ENCODE assay signal across 16 cellular contexts in the genomic region with DNA sequence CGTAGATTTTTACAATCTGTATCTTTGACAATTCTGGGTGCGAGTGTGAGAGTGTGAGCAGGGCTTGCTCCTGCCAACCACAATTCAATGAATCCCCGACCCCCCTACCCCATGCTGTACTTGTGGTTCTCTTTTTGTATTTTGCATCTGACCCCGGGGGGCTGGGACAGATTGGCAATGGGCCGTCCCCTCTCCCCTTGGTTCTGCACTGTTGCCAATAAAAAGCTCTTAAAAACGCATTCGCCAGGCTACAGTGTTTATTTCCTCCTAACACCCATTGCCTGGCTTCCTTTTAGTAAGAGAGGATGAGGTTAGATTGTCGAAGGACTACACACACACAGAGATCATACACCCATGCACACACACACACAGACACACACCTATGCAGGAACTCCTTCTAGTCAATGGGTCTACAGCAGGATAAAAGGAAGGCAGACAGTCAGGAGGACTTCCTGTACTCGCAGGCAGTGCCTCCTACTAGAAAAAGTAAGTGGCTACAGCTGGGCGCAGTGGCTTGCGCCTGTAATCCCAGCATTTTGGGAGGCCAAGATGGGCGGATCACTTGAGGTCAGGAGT. TPM values are rescaled to one million over a fixed set of nuclear protein-coding genes. Genes with fewer than 3 reads are reported as not detected.
A peak's percentile ranks its signal among the peaks of the same experiment; 100 is the strongest.
DNase-seq lines count a peak whose midpoint lies in the region; ATAC-seq, FAIRE-seq and TF ChIP-seq lines count a peak whose summit lies in the region.
"Had no signal": no experiment of that assay in that cellular context is flagged by ENCODE, and none has a peak within 500 bp of the region (broad histone marks: within the 10 kb centered on the region; RNA-seq: fewer than 3 reads in every experiment).

No MANE protein-coding gene starts in this region.

- H3K4me3 ChIP-seq in bronchial epithelial cell (ENCODE audit: low read depth, low read length), result no peak overlapping the region
- H3K4me3 ChIP-seq: heart left ventricle had no signal

- no peak for FAIRE-seq in bronchial epithelial cell (lab: Jason Lieb, UNC)
- no peak for FAIRE-seq in D721Med (lab: Jason Lieb, UNC)
- FAIRE-seq: urothelium cell line had no signal

- H3K27me3 Mint-ChIP-seq in CD14-positive monocyte (ENCODE audit: low read depth in 3 of 3), result peaks cover 69 to 77% (median 71%) of the 10 kb centered on the region in 3 donors
- peaks cover 34 to 54% (median 42%) of the 10 kb centered on the region in 3 donors for H3K27me3 Mint-ChIP-seq in naive B cell

- DNase-seq in CD14-positive monocyte (ENCODE audit: low spot score) (no peak), DMS79 (lab: John Stamatoyannopoulos, UW) (peak; percentile 11), bronchial epithelial cell (ENCODE audit: low read depth) (peak; percentile 47), naive B cell (peak; percentile 69), D721Med (ENCODE audit: insufficient read length, low spot score) (no peak), cerebellar nuclear complex (lab: John Stamatoyannopoulos, UW) (no peak), HuH-7.5 (ENCODE audit: low spot score) (no peak)
- DNase-seq: activated CD4-positive, alpha-beta T cell treated with anti-CD3 and anti-CD28 coated beads for 36 hours; GF-D8; heart left ventricle; left colon; NCI-H1694; NCI-H526 treated with DMSO at 0.1 percent for 48 hours; stimulated activated CD4-positive, alpha-beta T cell treated with anti-CD3 and anti-CD28 coated beads, Interleukin-2, amount 100 ng/mL, for 48 hours; stimulated activated naive B cell treated with anti-CD40 and anti-IgM and Interleukin-4, amounts not matched to agents 10 μg/mL and 1 μg/mL and 100 μg/mL, for 72 hours had no signal

- H3K9me3 Mint-ChIP-seq in CD14-positive monocyte (peaks cover 10 to 41% (median 29%) of the 10 kb centered on the region in 7 donors), naive B cell (peaks cover 0 to 8% (median 0%) of the 10 kb centered on the region in 7 donors)
- H3K9me3 Mint-ChIP-seq: stimulated activated naive B cell treated with anti-CD40 and anti-IgM and Interleukin-4, amounts not matched to agents 10 μg/mL and 1 μg/mL and 100 μg/mL, for 72 hours had no signal

- no peak for TF ChIP-seq CTCF in CD14-positive monocyte (IDR thresholded peaks at IDR 0.05)
- TF ChIP-seq CTCF in bronchial epithelial cell (IDR thresholded peaks at IDR 0.05; ENCODE audit: insufficient read depth, low read length, severe bottlenecking), result no peak
- no peak for TF ChIP-seq CTCF in D721Med (IDR thresholded peaks at IDR 0.05; ENCODE audit: insufficient read depth, missing control alignments)

- no peaks in the 10 kb centered on the region for H3K27me3 ChIP-seq in bronchial epithelial cell (ENCODE audit: control insufficient read depth, insufficient read depth, low read length)

- H3K4me3 Mint-ChIP-seq in CD14-positive monocyte (peak overlapping the region in 1 of 2 donors; percentile 99), naive B cell (peak overlapping the region in 7 of 8 donors; percentile 23 to 96 (median 66))
- H3K4me3 Mint-ChIP-seq: activated CD4-positive, alpha-beta T cell treated with anti-CD3 and anti-CD28 coated beads for 36 hours; stimulated activated naive B cell treated with anti-CD40 and anti-IgM and Interleukin-4, amounts not matched to agents 10 μg/mL and 1 μg/mL and 100 μg/mL, for 72 hours had no signal

- H3K36me3 Mint-ChIP-seq in CD14-positive monocyte (peaks cover 39 to 50% of the 10 kb centered on the region in 2 donors), naive B cell (peaks cover 0 to 17% of the 10 kb centered on the region in 2 donors)

- peaks cover 55% of the 10 kb centered on the region for H3K4me1 Mint-ChIP-seq in CD14-positive monocyte
- peaks cover 66 to 79% (median 72%) of the 10 kb centered on the region in 3 donors for H3K4me1 Mint-ChIP-seq in naive B cell

- intact Hi-C loops in CD14-positive monocyte (cut with micrococcal nuclease), result no loop called here

- peak; percentile 1 to 2 for ATAC-seq in naive B cell (ENCODE audit: low read depth in 2 of 2)
- ATAC-seq: activated CD4-positive, alpha-beta T cell treated with anti-CD3 and anti-CD28 coated beads for 36 hours; heart left ventricle; left colon; stimulated activated naive B cell treated with anti-CD40 and anti-IgM and Interleukin-4, amounts not matched to agents 10 μg/mL and 1 μg/mL and 100 μg/mL, for 72 hours had no signal

- H3K36me3 ChIP-seq in bronchial epithelial cell (ENCODE audit: control insufficient read depth, insufficient read depth, low read length), result peaks cover 3% of the 10 kb centered on the region
- H3K36me3 ChIP-seq: heart left ventricle had no signal

- peak overlapping the region; percentile 9 to 89 (median 45) for H3K27ac Mint-ChIP-seq in CD14-positive monocyte
- peak overlapping the region in 5 of 6 donors; percentile 78 to 100 (median 94) for H3K27ac Mint-ChIP-seq in naive B cell
- H3K27ac Mint-ChIP-seq: activated CD4-positive, alpha-beta T cell treated with anti-CD3 and anti-CD28 coated beads for 36 hours; stimulated activated naive B cell treated with anti-CD40 and anti-IgM and Interleukin-4, amounts not matched to agents 10 μg/mL and 1 μg/mL and 100 μg/mL, for 72 hours had no signal

RNA-seq across cellular contexts. Expression of gene FOSB, which starts 7.2 kb away (rescaled TPM):
- 10 to 100 TPM; 27.3 to 28.2 TPM for polyA plus RNA-seq in CD14-positive monocyte
- 3.6 and 4.2 TPM in 2 replicates for total RNA-seq in bronchial epithelial cell
- 100 to 1,000 TPM in 1 of 6 donors, 10 to 100 TPM in 5; 26.6 to 110 (median 82.1) TPM for polyA plus RNA-seq in naive B cell (ENCODE audit: low read depth in 6 of 6)

RNA-seq across cellular contexts. Expression of gene RTN2, which starts 21.8 kb away (rescaled TPM):
- polyA plus RNA-seq in CD14-positive monocyte, result 1 to 10 TPM; 1.5 to 2.7 TPM
- total RNA-seq in bronchial epithelial cell, result 2.1 and 2.9 TPM in 2 replicates
- polyA plus RNA-seq in naive B cell (ENCODE audit: low read depth in 6 of 6), result under 1 TPM in 3 of 6 donors, not detected in 3; 0.28 to 0.58 (median 0.47) TPM

RNA-seq across cellular contexts. Expression of gene PPM1N, which starts 23.2 kb away (rescaled TPM):
- polyA plus RNA-seq in CD14-positive monocyte, result 1 to 10 TPM; 1.3 to 2.7 TPM
- 1.4 and 1.6 TPM in 2 replicates for total RNA-seq in bronchial epithelial cell
- polyA plus RNA-seq in naive B cell (ENCODE audit: low read depth in 6 of 6), result 1 to 10 TPM; 1.6 to 3.4 (median 2.4) TPM

RNA-seq across cellular contexts. Expression of gene VASP, which starts 32.2 kb away (rescaled TPM):
- 100 to 1,000 TPM; 132 to 144 TPM for polyA plus RNA-seq in CD14-positive monocyte
- total RNA-seq in bronchial epithelial cell, result 59.0 and 86.0 TPM in 2 replicates
- 10 to 100 TPM; 51.5 to 87.2 (median 64.3) TPM for polyA plus RNA-seq in naive B cell (ENCODE audit: low read depth in 6 of 6)

RNA-seq across cellular contexts. Expression of gene ERCC1, which starts 51.3 kb away (rescaled TPM):
- polyA plus RNA-seq in CD14-positive monocyte (10 to 100 TPM; 62.2 to 74.6 TPM), naive B cell (ENCODE audit: low read depth in 6 of 6) (10 to 100 TPM; 40.0 to 91.4 (median 46.2) TPM)
- total RNA-seq in bronchial epithelial cell, result 65.0 and 78.5 TPM in 2 replicates

Comparison
In these comparisons a context has a peak if more than half of its experiments do, and no peak if none do; other contexts are left out.
1. DNase-seq: peak in DMS79 (single experiment), bronchial epithelial cell (single experiment) and naive B cell (single experiment); none in CD14-positive monocyte (single experiment), D721Med (single experiment), cerebellar nuclear complex (0 of 2) and HuH-7.5 (single experiment).